ENCODE assay signal across 9 cellular contexts in the genomic region with DNA sequence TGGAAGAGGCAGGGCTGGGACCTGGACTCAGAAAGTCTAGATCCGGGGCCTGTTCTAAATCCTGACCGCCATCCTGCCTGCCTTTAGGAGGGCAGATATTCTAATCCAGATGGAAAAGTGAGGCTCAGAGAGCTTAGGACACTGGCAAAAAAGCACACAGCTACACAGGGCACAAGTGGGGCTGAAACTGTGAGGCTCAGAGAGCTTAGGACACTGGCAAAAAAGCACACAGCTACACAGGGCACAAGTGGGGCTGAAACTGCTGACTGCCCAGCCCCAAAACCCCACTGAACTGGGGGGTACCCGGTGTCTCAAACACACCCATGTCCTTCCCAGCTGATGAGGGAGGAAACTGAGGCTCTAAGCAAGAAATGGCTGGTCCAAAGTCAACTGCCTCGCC. TPM values are rescaled to one million over a fixed set of nuclear protein-coding genes. Genes with fewer than 3 reads are reported as not detected.
DNase-seq lines count a peak whose midpoint lies in the region; ATAC-seq, FAIRE-seq and TF ChIP-seq lines count a peak whose summit lies in the region.
"Had no signal": no experiment of that assay in that cellular context is flagged by ENCODE, and none has a peak within 500 bp of the region (broad histone marks: within the 10 kb centered on the region; RNA-seq: fewer than 3 reads in every experiment).

No MANE protein-coding gene starts in this region.

- no peak for ATAC-seq in RWPE2 (ENCODE audit: low read depth)

- H3K9me3 ChIP-seq in ES-I3 (ENCODE audit: control insufficient read depth, insufficient read depth, low read length): no peaks in the 10 kb centered on the region
- no peaks in the 10 kb centered on the region for H3K9me3 ChIP-seq in RWPE2 (ENCODE audit: severe bottlenecking)

- H3K4me1 ChIP-seq in ES-I3 (ENCODE audit: insufficient read depth, low read length): peaks cover 7% of the 10 kb centered on the region; the same call in 1 of the 2 replicates
- H3K4me1 ChIP-seq in RWPE2 (ENCODE audit: insufficient read depth, poor library complexity, severe bottlenecking): no peaks in the 10 kb centered on the region

- H3K27me3 ChIP-seq in RWPE2 (ENCODE audit: insufficient read depth, poor library complexity, severe bottlenecking): no peaks in the 10 kb centered on the region

- no peaks in the 10 kb centered on the region for H3K36me3 ChIP-seq in ES-I3 (ENCODE audit: insufficient read depth, low read length)
- H3K36me3 ChIP-seq in RWPE2 (ENCODE audit: low read depth): peaks cover 8% of the 10 kb centered on the region

- H3K4me3 ChIP-seq in RWPE2 (ENCODE audit: severe bottlenecking) (peak overlapping the region; percentile 88), fibroblast of villous mesenchyme (ENCODE audit: low read depth, low read length) (peak overlapping the region; percentile 95), skeletal muscle cell (ENCODE audit: low read depth, low read length) (peak overlapping the region; percentile 66)

- no peak for TF ChIP-seq CTCF in RWPE2 (IDR thresholded peaks at IDR 0.05; ENCODE audit: poor library complexity, severe bottlenecking)
- no peak for TF ChIP-seq CTCF in fibroblast of villous mesenchyme (IDR thresholded peaks at IDR 0.05; ENCODE audit: insufficient read depth, low read depth, low read length)
- no peak for TF ChIP-seq CTCF in D721Med (IDR thresholded peaks at IDR 0.05; ENCODE audit: insufficient read depth, missing control alignments)

- peak overlapping the region; percentile 95 for H3K9ac ChIP-seq in ES-I3 (ENCODE audit: low read depth, low read length)

- FAIRE-seq in D721Med (lab: Jason Lieb, UNC): no peak

- H3K27ac ChIP-seq in RWPE2 (ENCODE audit: poor library complexity, severe bottlenecking): peak overlapping the region; percentile 81

- no peak for DNase-seq in RWPE2 (ENCODE audit: low spot score)
- no peak for DNase-seq in fibroblast of villous mesenchyme (ENCODE audit: low read depth)
- no peak for DNase-seq in skeletal muscle cell (ENCODE audit: low read depth)
- no peak for DNase-seq in D721Med (ENCODE audit: insufficient read length, low spot score)
- DNase-seq in CD1c-positive myeloid dendritic cell (ENCODE audit: extremely low spot score): no peak
- no peak for DNase-seq in NCI-H2107 treated with DMSO at 0.1 percent for 48 hours (lab: John Stamatoyannopoulos, UW; ENCODE audit: unreplicated experiment)
- DNase-seq in retina: no peak
- DNase-seq: NCI-H1105 had no signal

RNA-seq across cellular contexts. Expression of gene AKT1S1, which starts 2.0 kb away (rescaled TPM):
- total RNA-seq in fibroblast of villous mesenchyme: 11.9 and 12.5 TPM in 2 replicates

RNA-seq across cellular contexts. Expression of gene TBC1D17, which starts 2.3 kb away (rescaled TPM):
- total RNA-seq in fibroblast of villous mesenchyme: 23.3 and 27.4 TPM in 2 replicates

RNA-seq across cellular contexts. Expression of gene PNKP, which starts 7.8 kb away (rescaled TPM):
- 40.2 and 64.1 TPM in 2 replicates for total RNA-seq in fibroblast of villous mesenchyme

RNA-seq across cellular contexts. Expression of gene IL4I1, which starts 21.5 kb away (rescaled TPM):
- total RNA-seq in fibroblast of villous mesenchyme: 0.43 and 0.64 TPM in 2 replicates

RNA-seq across cellular contexts. Expression of gene PTOV1, which starts 24.2 kb away (rescaled TPM):
- 47.9 and 53.5 TPM in 2 replicates for total RNA-seq in fibroblast of villous mesenchyme
